In the genomic region with DNA sequence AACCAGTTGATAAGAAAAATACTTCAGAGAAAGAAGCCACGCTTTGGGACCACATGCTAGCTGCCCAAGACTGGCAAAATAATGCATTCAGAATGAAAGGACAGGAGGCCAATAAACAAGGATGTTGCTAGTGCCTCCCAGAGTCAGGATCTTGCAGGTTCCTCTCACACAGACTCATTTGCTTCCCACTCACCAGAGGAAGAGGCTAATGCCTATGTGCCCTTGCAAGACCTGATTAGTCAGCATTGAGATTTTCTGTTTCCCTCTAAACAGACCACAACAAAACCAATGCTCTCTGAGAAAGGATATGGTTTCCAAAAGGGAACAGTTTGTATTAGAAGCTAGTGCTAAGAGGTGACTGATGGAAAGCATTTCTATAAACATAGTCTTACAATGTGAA, we compare ENCODE assay signal across 9 cellular contexts.
DNase-seq lines count a peak whose midpoint lies in the region; ATAC-seq and TF ChIP-seq lines count a peak whose summit lies in the region.
"Had no signal": no experiment of that assay in that cellular context is flagged by ENCODE, and none has a peak within 500 bp of the region (broad histone marks: within the 10 kb centered on the region; RNA-seq: fewer than 3 reads in every experiment).

No MANE protein-coding gene starts in this region.

- no peaks in the 10 kb centered on the region for H3K9me3 Mint-ChIP-seq in T-cell

- in situ Hi-C loops in gastrocnemius medialis (cut with MboI; ENCODE audit: low sequenced_read_pairs in 4 of 4), result no loop called here

- H3K4me1 ChIP-seq in gastrocnemius medialis, result no peaks in the 10 kb centered on the region

- peaks cover 64% of the 10 kb centered on the region for H3K36me3 Mint-ChIP-seq in T-cell

- peaks cover 0 to 7% (median 3%) of the 10 kb centered on the region in 3 donors for H3K4me1 Mint-ChIP-seq in T-cell

- H3K36me3 ChIP-seq in gastrocnemius medialis, result peaks cover 0 to 89% of the 10 kb centered on the region in 2 donors

- no peak overlapping the region for H3K4me3 Mint-ChIP-seq in T-cell

- H3K4me3 ChIP-seq in gastrocnemius medialis, result no peak overlapping the region
- H3K4me3 ChIP-seq: BLaER1 treated with 17β-estradiol and CSF1 and Interleukin-3, amounts not matched to agents 10 nM and 100 nM had no signal

- CTCF ChIA-PET in T-cell (lab: Charles Lee), result no interaction called here

- intact Hi-C loops in gastrocnemius medialis (cut with DNase I; ENCODE audit: low total_unique reads), result no loop called here

- POLR2A ChIA-PET in T-cell (lab: Charles Lee), result no interaction called here

- no peak for TF ChIP-seq CTCF in gastrocnemius medialis (IDR thresholded peaks at IDR 0.05 in 4 of 5, conservative IDR thresholded peaks at IDR 0.05 in 1 of 5)

- no peaks in the 10 kb centered on the region for H3K9me3 ChIP-seq in gastrocnemius medialis
- H3K9me3 ChIP-seq: BLaER1 treated with 17β-estradiol and CSF1 and Interleukin-3, amounts not matched to agents 10 nM and 100 nM had no signal

- DNase-seq in activated CD4-positive, alpha-beta T cell treated with anti-CD3 and anti-CD28 coated beads for 48 hours, result peak; percentile 11
- no peak for DNase-seq in activated CD4-positive, alpha-beta T cell treated with anti-CD3 and anti-CD28 coated beads for 1 hour
- DNase-seq in T-cell (no peak), fibroblast of peridontal ligament (ENCODE audit: extremely low read depth) (peak; percentile 60), gastrocnemius medialis (no peak), NCI-H2171 (lab: John Stamatoyannopoulos, UW) (no peak)

- H3K27me3 Mint-ChIP-seq in T-cell, result no peaks in the 10 kb centered on the region

- H3K27ac Mint-ChIP-seq in T-cell, result peak overlapping the region; percentile 8 to 59

- H3K27me3 ChIP-seq in gastrocnemius medialis, result no peaks in the 10 kb centered on the region
- H3K27me3 ChIP-seq: BLaER1 treated with 17β-estradiol and CSF1 and Interleukin-3, amounts not matched to agents 10 nM and 100 nM had no signal

- ATAC-seq in T-cell (replicated peaks in 1 of 4), result no peak
- ATAC-seq in gastrocnemius medialis, result peak in 1 of 2 donors; percentile 11
- ATAC-seq in GM19452 (IDR thresholded peaks at IDR 0.05; ENCODE audit: unreplicated experiment), result no peak
- no peak for ATAC-seq in HG02885 (IDR thresholded peaks at IDR 0.05; ENCODE audit: poor library complexity, unreplicated experiment)

- peak overlapping the region in 3 of 4 donors; percentile 15 to 61 (median 27) for H3K27ac ChIP-seq in gastrocnemius medialis

- TF ChIP-seq POLR2A in gastrocnemius medialis (IDR thresholded peaks at IDR 0.05), result no peak

Comparison
In these comparisons a context has a peak if more than half of its experiments do, and no peak if none do; other contexts are left out.
1. DNase-seq: peak in activated CD4-positive, alpha-beta T cell treated with anti-CD3 and anti-CD28 coated beads for 48 hours (single experiment) and fibroblast of peridontal ligament (single experiment); none in activated CD4-positive, alpha-beta T cell treated with anti-CD3 and anti-CD28 coated beads for 1 hour (single experiment), T-cell (0 of 34), gastrocnemius medialis (0 of 2) and NCI-H2171 (single experiment).